In genomic region chr6:116764961-116765841, GRCh38 we compare ENCODE assay signal across 8 cellular contexts. TPM values are rescaled to one million over a fixed set of nuclear protein-coding genes. Genes with fewer than 3 reads are reported as not detected.
A peak's percentile ranks its signal among the peaks of the same experiment; 100 is the strongest.
DNase-seq lines count a peak whose midpoint lies in the region; ATAC-seq, FAIRE-seq and TF ChIP-seq lines count a peak whose summit lies in the region.

FAM162B (minus strand) TSS chr6:116765719; CDS start chr6:116765576, 143 bp downstream.

- H3K27ac Mint-ChIP-seq in activated naive CD4-positive, alpha-beta T cell treated with anti-CD3 and anti-CD28 coated beads, Interleukin-2, amount 10 ng/mL, durations not matched to agents 7 days and 5 days, result no peak within 1 kb of the TSS
- H3K27ac Mint-ChIP-seq in activated naive CD4-positive, alpha-beta T cell treated with anti-CD3 and anti-CD28 coated beads, Interleukin-2, amount 50 U/mL, for 72 hours, result no peak within 1 kb of the TSS

- CTCF ChIA-PET in activated naive CD4-positive, alpha-beta T cell treated with anti-CD3 and anti-CD28 coated beads, Interleukin-2, amount 10 ng/mL, durations not matched to agents 7 days and 5 days (lab: Charles Lee), result no interaction called here

- peaks cover 9% of the 10 kb centered on the region for H3K4me1 Mint-ChIP-seq in activated naive CD4-positive, alpha-beta T cell treated with anti-CD3 and anti-CD28 coated beads, Interleukin-2, amount 10 ng/mL, durations not matched to agents 7 days and 5 days

- peak within 1 kb of the TSS; percentile 35 for H3K4me3 Mint-ChIP-seq in activated naive CD4-positive, alpha-beta T cell treated with anti-CD3 and anti-CD28 coated beads, Interleukin-2, amount 10 ng/mL, durations not matched to agents 7 days and 5 days

- H3K4me3 ChIP-seq in psoas muscle, result peak within 1 kb of the TSS; percentile 69

- peak within 1 kb of the TSS; percentile 50 for H3K27ac ChIP-seq in psoas muscle

- no peaks in the 10 kb centered on the region for H3K9me3 ChIP-seq in psoas muscle

- H3K9me3 Mint-ChIP-seq in activated naive CD4-positive, alpha-beta T cell treated with anti-CD3 and anti-CD28 coated beads, Interleukin-2, amount 10 ng/mL, durations not matched to agents 7 days and 5 days, result no peaks in the 10 kb centered on the region
- no peaks in the 10 kb centered on the region for H3K9me3 Mint-ChIP-seq in activated naive CD4-positive, alpha-beta T cell treated with anti-CD3 and anti-CD28 coated beads, Interleukin-2, amount 50 U/mL, for 72 hours

- no peaks in the 10 kb centered on the region for H3K36me3 ChIP-seq in psoas muscle (ENCODE audit: insufficient read depth in 1 of 2, low read depth in 1 of 2)

- no peak for FAIRE-seq in RCC 7860 (lab: Jason Lieb, UNC)

- WGBS in psoas muscle, 3 donors, result 1 to 2% (median 1%) methylated on average over 72 to 89 of the region's 89 CpGs

- H3K4me1 ChIP-seq in psoas muscle, result no peaks in the 10 kb centered on the region

- intact Hi-C loops in left ventricle myocardium superior (cut with micrococcal nuclease) (no loop called here), psoas muscle (cut with DNase I) (no loop called here)

- no peak for TF ChIP-seq CTCF in psoas muscle (IDR thresholded peaks at IDR 0.05)

- H3K27me3 Mint-ChIP-seq in activated naive CD4-positive, alpha-beta T cell treated with anti-CD3 and anti-CD28 coated beads, Interleukin-2, amount 10 ng/mL, durations not matched to agents 7 days and 5 days, result peaks cover 33% of the 10 kb centered on the region

- H3K36me3 Mint-ChIP-seq in activated naive CD4-positive, alpha-beta T cell treated with anti-CD3 and anti-CD28 coated beads, Interleukin-2, amount 10 ng/mL, durations not matched to agents 7 days and 5 days, result no peaks in the 10 kb centered on the region
- H3K36me3 Mint-ChIP-seq in activated naive CD4-positive, alpha-beta T cell treated with anti-CD3 and anti-CD28 coated beads, Interleukin-2, amount 50 U/mL, for 72 hours, result peaks cover 8 to 12% of the 10 kb centered on the region in 2 donors

- peaks cover 0 to 30% (median 7%) of the 10 kb centered on the region in 3 donors for H3K27me3 ChIP-seq in psoas muscle (ENCODE audit: insufficient read depth in 3 of 3, low read length in 2 of 3)

- peak; percentile 46 to 65 for ATAC-seq in activated naive CD4-positive, alpha-beta T cell treated with anti-CD3 and anti-CD28 coated beads, Interleukin-2, amount 50 U/mL, for 72 hours
- peak; percentile 94 for ATAC-seq in left ventricle myocardium superior
- peak in 3 of 4 donors; percentile 55 to 78 (median 74) for ATAC-seq in psoas muscle

- peak; percentile 21 for DNase-seq in activated naive CD4-positive, alpha-beta T cell treated with anti-CD3 and anti-CD28 coated beads, Interleukin-2, amount 10 ng/mL, durations not matched to agents 7 days and 5 days
- DNase-seq in activated naive CD4-positive, alpha-beta T cell (lab: John Stamatoyannopoulos, UW), result no peak
- peak in 1 of 2 donors; percentile 10 for DNase-seq in activated naive CD4-positive, alpha-beta T cell treated with anti-CD3 and anti-CD28 coated beads, Interleukin-2, amount 50 U/mL, for 72 hours (ENCODE audit: low spot score in 2 of 2)
- DNase-seq in left ventricle myocardium superior (peak; percentile 86), psoas muscle (peak; percentile 48 to 80), kidney glomerular epithelial cell (lab: John Stamatoyannopoulos, UW) (no peak), RCC 7860 (ENCODE audit: low spot score) (no peak)
- no peak for DNase-seq in central memory CD4-positive, alpha-beta T cell

RNA-seq across cellular contexts. Expression of gene FAM162B, which starts in this region (rescaled TPM):
- total RNA-seq in activated naive CD4-positive, alpha-beta T cell treated with anti-CD3 and anti-CD28 coated beads, Interleukin-2, amount 50 U/mL, for 72 hours, result not detected
- total RNA-seq in left ventricle myocardium superior (3.6 TPM), psoas muscle (1 to 10 TPM; 1.8 to 7.7 (median 3.4) TPM)
- polyA plus RNA-seq in psoas muscle, result 1 to 10 TPM; 2.3 to 3.7 (median 2.8) TPM

Comparison
In these comparisons a context has a peak if more than half of its experiments do, and no peak if none do; other contexts are left out.
1. DNase-seq: peak in activated naive CD4-positive, alpha-beta T cell treated with anti-CD3 and anti-CD28 coated beads, Interleukin-2, amount 10 ng/mL, durations not matched to agents 7 days and 5 days (single experiment), left ventricle myocardium superior (single experiment) and psoas muscle (2 of 2); none in activated naive CD4-positive, alpha-beta T cell (0 of 4), kidney glomerular epithelial cell (single experiment), central memory CD4-positive, alpha-beta T cell (single experiment) and RCC 7860 (single experiment).
2. Peak in ATAC-seq in activated naive CD4-positive, alpha-beta T cell treated with anti-CD3 and anti-CD28 coated beads, Interleukin-2, amount 50 U/mL, for 72 hours; RNA of the gene not detected or under 1 TPM.
3. Peak in every context shown above with its lines, with median percentiles within 50 percentile points of each other: ATAC-seq.